20 cellular contexts compared by ENCODE assay signal in the genomic region with DNA sequence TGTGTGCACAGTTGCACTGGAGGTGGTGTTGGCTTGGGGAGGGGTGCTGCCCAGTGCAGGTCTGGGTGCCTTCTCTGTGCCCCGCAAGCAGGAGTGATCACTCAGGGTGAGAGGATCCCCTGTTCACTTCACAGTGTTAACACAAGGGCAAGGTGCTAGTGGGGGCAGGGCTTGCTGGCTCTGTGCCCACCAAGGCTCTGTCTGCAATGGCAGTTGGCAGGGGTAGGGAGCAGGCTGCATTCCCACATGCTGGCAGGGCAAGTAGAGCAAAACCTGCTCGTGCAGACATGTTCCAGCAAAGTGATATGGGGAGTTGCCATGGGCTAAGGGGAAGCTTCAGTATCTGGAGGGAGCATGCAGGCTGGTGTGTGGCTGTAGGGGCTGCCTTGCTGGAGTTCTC.
"Had no signal": no experiment of that assay in that cellular context is flagged by ENCODE, and none has a peak within 500 bp of the region (broad histone marks: within the 10 kb centered on the region; RNA-seq: fewer than 3 reads in every experiment).

No MANE protein-coding gene starts in this region.

- H3K27me3 ChIP-seq: body of pancreas, pancreas, suprapubic skin, transverse colon, vagina had no signal

- ATAC-seq: body of pancreas; pancreas; sciatic nerve; stimulated activated memory B cell treated with anti-CD40 and anti-IgM and Interleukin-4, amounts not matched to agents 10 μg/mL and 1 μg/mL and 100 μg/mL, for 72 hours; WTC11 had no signal

- H3K9me3 ChIP-seq: body of pancreas, pancreas, suprapubic skin, transverse colon, vagina had no signal

- H3K4me1 ChIP-seq: body of pancreas, pancreas, stomach, suprapubic skin, transverse colon, vagina had no signal

- DNase-seq: activated gamma-delta T cell treated with Interleukin-2 at 50 U/mL for 16 hours; activated T-cell treated with anti-CD3 and anti-CD28 coated beads, Interleukin-2, amount 50 U/mL, for 1 hour; anterior cingulate cortex; body of pancreas; central memory CD4-positive, alpha-beta T cell; effector memory CD4-positive, alpha-beta T cell; immature natural killer cell; mesenchymal stem cell; nephron progenitor cell; small intestine; stimulated activated CD4-positive, alpha-beta T cell treated with anti-CD3 and anti-CD28 coated beads, Interleukin-2, amount 100 ng/mL, for 24 hours; stomach; T1000; transverse colon had no signal

- H3K4me3 ChIP-seq: body of pancreas, pancreas, stomach, suprapubic skin, transverse colon, vagina had no signal

- H3K27ac ChIP-seq: body of pancreas, pancreas, stomach, suprapubic skin, transverse colon, vagina had no signal

- H3K36me3 ChIP-seq: pancreas, stomach, suprapubic skin, transverse colon, vagina had no signal
